In the genomic region with DNA sequence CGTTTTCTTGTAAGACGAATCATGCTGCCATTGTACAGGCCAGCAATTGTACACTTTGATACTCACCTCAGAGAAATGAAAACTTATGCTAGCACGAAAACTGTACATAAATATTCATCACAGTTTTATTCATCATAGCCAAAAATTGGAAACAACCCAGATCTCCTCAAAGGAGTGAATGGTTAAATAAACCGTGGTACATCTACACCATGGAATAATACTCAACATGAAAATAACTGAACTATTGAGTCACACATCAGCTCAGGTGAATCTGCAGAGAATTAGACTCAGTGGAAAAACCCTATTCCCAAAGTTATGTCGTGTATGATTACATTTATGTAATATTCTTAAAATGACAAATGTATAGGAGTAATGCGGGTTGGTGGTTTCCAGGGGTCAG, we compare ENCODE assay signal across 28 cellular contexts.
"Had no signal": no experiment of that assay in that cellular context is flagged by ENCODE, and none has a peak within 500 bp of the region (broad histone marks: within the 10 kb centered on the region; RNA-seq: fewer than 3 reads in every experiment).

No MANE protein-coding gene starts in this region.

- H3K27me3 ChIP-seq: pancreas, right lobe of liver, thyroid gland, tibial nerve, upper lobe of left lung, vagina had no signal

- ATAC-seq: naive thymus-derived CD8-positive, alpha-beta T cell; natural killer cell treated with Interleukin-12 subunit alpha and Interleukin-12 subunit beta and Interleukin-15 and Interleukin-18, amount 100 ng/mL, for 72 hours; pancreas; right cardiac atrium; right lobe of liver; stimulated activated memory B cell treated with anti-CD40 and anti-IgM and Interleukin-4, amounts not matched to agents 10 μg/mL and 1 μg/mL and 100 μg/mL, for 72 hours; stimulated activated naive CD8-positive, alpha-beta T cell treated with anti-CD3 and anti-CD28 coated beads, Interleukin-15, amount 100 ng/mL, for 72 hours; stimulated activated naive CD8-positive, alpha-beta T cell treated with anti-CD3 and anti-CD28 coated beads, Interleukin-15, Interleukin-2, amounts not matched to agents 100 U/mL and 50 U/mL, for 24 hours had no signal

- H3K9me3 ChIP-seq: neutrophil, pancreas, prostate gland, right lobe of liver, sigmoid colon, suprapubic skin, thoracic aorta, thyroid gland, upper lobe of left lung, vagina had no signal

- H3K36me3 Mint-ChIP-seq: stimulated activated memory B cell treated with anti-CD40 and anti-IgM and Interleukin-4, amounts not matched to agents 10 μg/mL and 1 μg/mL and 100 μg/mL, for 72 hours had no signal

- H3K4me3 ChIP-seq: pancreas, prostate gland, right lobe of liver, sigmoid colon, suprapubic skin, thoracic aorta, thyroid gland, tibial nerve, upper lobe of left lung, vagina had no signal

- H3K4me1 Mint-ChIP-seq: neural crest cell; stimulated activated memory B cell treated with anti-CD40 and anti-IgM and Interleukin-4, amounts not matched to agents 10 μg/mL and 1 μg/mL and 100 μg/mL, for 72 hours; stimulated activated naive CD8-positive, alpha-beta T cell treated with anti-CD3 and anti-CD28 coated beads, Interleukin-15, amount 100 ng/mL, for 72 hours had no signal

- DNase-seq: naive thymus-derived CD8-positive, alpha-beta T cell; nephron progenitor cell; nucleus accumbens; pancreas; right cardiac atrium; right lobe of liver; sigmoid colon; small intestine; stimulated activated CD4-positive, alpha-beta T cell treated with anti-CD3 and anti-CD28 coated beads, Interleukin-15, amount 100 ng/mL, for 24 hours; stimulated activated CD4-positive, alpha-beta T cell treated with anti-CD3 and anti-CD28 coated beads, Interleukin-2, amount 100 ng/mL, for 24 hours; stimulated activated CD4-positive, alpha-beta T cell treated with anti-CD3 and anti-CD28 coated beads, Interleukin-2, amount 100 ng/mL, for 48 hours; stimulated activated CD4-positive, alpha-beta T cell treated with anti-CD3 and anti-CD28 coated beads, Interleukin-4, amount 100 ng/mL, for 24 hours; stimulated activated naive CD4-positive, alpha-beta T cell; stimulated activated naive CD8-positive, alpha-beta T cell treated with anti-CD3 and anti-CD28 coated beads, Interleukin-15, amount 100 ng/mL, for 72 hours; stimulated activated naive CD8-positive, alpha-beta T cell treated with anti-CD3 and anti-CD28 coated beads, Interleukin-15, Interleukin-2, amounts not matched to agents 100 U/mL and 50 U/mL, for 24 hours; substantia nigra; thyroid gland; trophoblast cell; upper lobe of left lung had no signal

- H3K4me3 Mint-ChIP-seq: naive thymus-derived CD8-positive, alpha-beta T cell; natural killer cell treated with Interleukin-12 subunit alpha and Interleukin-12 subunit beta and Interleukin-15 and Interleukin-18, amount 100 ng/mL, for 72 hours; nephron progenitor cell; neural crest cell; stimulated activated memory B cell treated with anti-CD40 and anti-IgM and Interleukin-4, amounts not matched to agents 10 μg/mL and 1 μg/mL and 100 μg/mL, for 72 hours; stimulated activated naive CD8-positive, alpha-beta T cell treated with anti-CD3 and anti-CD28 coated beads, Interleukin-15, amount 100 ng/mL, for 72 hours had no signal

- H3K27ac ChIP-seq: neutrophil, pancreas, prostate gland, right lobe of liver, sigmoid colon, suprapubic skin, thoracic aorta, thyroid gland, tibial nerve, upper lobe of left lung, vagina had no signal

- H3K27ac Mint-ChIP-seq: natural killer cell treated with Interleukin-12 subunit alpha and Interleukin-12 subunit beta and Interleukin-15 and Interleukin-18, amount 100 ng/mL, for 72 hours; nephron progenitor cell; stimulated activated memory B cell treated with anti-CD40 and anti-IgM and Interleukin-4, amounts not matched to agents 10 μg/mL and 1 μg/mL and 100 μg/mL, for 72 hours; stimulated activated naive CD8-positive, alpha-beta T cell treated with anti-CD3 and anti-CD28 coated beads, Interleukin-15, amount 100 ng/mL, for 72 hours had no signal

- H3K4me1 ChIP-seq: pancreas, prostate gland, right lobe of liver, sigmoid colon, suprapubic skin, thyroid gland, tibial nerve, upper lobe of left lung, vagina had no signal

- H3K9me3 Mint-ChIP-seq: natural killer cell treated with Interleukin-12 subunit alpha and Interleukin-12 subunit beta and Interleukin-15 and Interleukin-18, amount 100 ng/mL, for 72 hours had no signal

- H3K36me3 ChIP-seq: neutrophil, pancreas, prostate gland, right lobe of liver, sigmoid colon, suprapubic skin, thoracic aorta, thyroid gland, tibial nerve, upper lobe of left lung, vagina had no signal
